In the genomic region with DNA sequence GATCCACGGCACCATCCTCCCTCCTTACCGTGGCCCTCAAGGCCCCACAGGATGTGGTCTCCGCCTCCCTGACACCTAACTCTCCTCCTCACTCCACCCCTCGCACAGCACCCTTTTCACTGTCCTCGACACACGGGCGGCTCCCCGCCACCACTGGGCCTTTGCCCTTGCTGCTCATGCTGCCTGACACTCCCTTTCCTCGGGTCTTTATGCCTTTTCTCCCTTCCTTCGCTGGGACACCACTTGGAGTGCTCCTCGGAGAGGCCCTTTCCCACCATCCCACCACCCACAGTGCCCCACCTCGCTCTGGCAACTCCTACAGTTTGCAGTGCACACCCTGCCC, we compare ENCODE assay signal across 21 cellular contexts. TPM values are rescaled to one million over a fixed set of nuclear protein-coding genes. Genes with fewer than 3 reads are reported as not detected.
DNase-seq lines count a peak whose midpoint lies in the region; ATAC-seq and TF ChIP-seq lines count a peak whose summit lies in the region.
"Had no signal": no experiment of that assay in that cellular context is flagged by ENCODE, and none has a peak within 500 bp of the region (broad histone marks: within the 10 kb centered on the region; RNA-seq: fewer than 3 reads in every experiment).

No MANE protein-coding gene starts in this region.

- peaks cover 20 to 37% (median 23%) of the 10 kb centered on the region in 3 donors for H3K4me1 Mint-ChIP-seq in CD8-positive, alpha-beta memory T cell
- H3K4me1 Mint-ChIP-seq in activated CD4-positive, alpha-beta memory T cell treated with anti-CD3 and anti-CD28 coated beads for 36 hours (ENCODE audit: low read depth): peaks cover 18% of the 10 kb centered on the region
- H3K4me1 Mint-ChIP-seq in endothelial cell (ENCODE audit: unreplicated experiment): peaks cover 3% of the 10 kb centered on the region

- H3K4me1 ChIP-seq in CD8-positive, alpha-beta memory T cell (ENCODE audit: insufficient read depth, low read length): peaks cover 25% of the 10 kb centered on the region
- H3K4me1 ChIP-seq in osteoblast (ENCODE audit: insufficient read depth, low read length): no peaks in the 10 kb centered on the region
- H3K4me1 ChIP-seq: A549, SJCRH30 had no signal

- H3K4me3 Mint-ChIP-seq in CD8-positive, alpha-beta memory T cell: peak overlapping the region in 1 of 7 donors; percentile 87
- no peak overlapping the region for H3K4me3 Mint-ChIP-seq in activated CD4-positive, alpha-beta memory T cell treated with anti-CD3 and anti-CD28 coated beads for 36 hours
- H3K4me3 Mint-ChIP-seq in endothelial cell (ENCODE audit: unreplicated experiment): peak overlapping the region; percentile 18
- H3K4me3 Mint-ChIP-seq: CD8-positive, alpha-beta T cell had no signal

- POLR2A ChIA-PET in CD8-positive, alpha-beta memory T cell (lab: Charles Lee): no interaction called here
- POLR2A ChIA-PET in activated CD4-positive, alpha-beta memory T cell treated with anti-CD3 and anti-CD28 coated beads for 36 hours (lab: Charles Lee): no interaction called here

- no peaks in the 10 kb centered on the region for H3K9me3 Mint-ChIP-seq in CD8-positive, alpha-beta memory T cell
- no peaks in the 10 kb centered on the region for H3K9me3 Mint-ChIP-seq in activated CD4-positive, alpha-beta memory T cell treated with anti-CD3 and anti-CD28 coated beads for 36 hours
- no peaks in the 10 kb centered on the region for H3K9me3 Mint-ChIP-seq in endothelial cell (ENCODE audit: unreplicated experiment)
- H3K9me3 Mint-ChIP-seq: CD8-positive, alpha-beta T cell had no signal

- H3K27me3 ChIP-seq in CD8-positive, alpha-beta memory T cell (ENCODE audit: insufficient read depth, low read length, poor library complexity, severe bottlenecking): no peaks in the 10 kb centered on the region
- peaks cover 3% of the 10 kb centered on the region for H3K27me3 ChIP-seq in osteoblast (ENCODE audit: insufficient read depth, low read length)
- H3K27me3 ChIP-seq: BLaER1 treated with 17β-estradiol and CSF1 and Interleukin-3, amounts not matched to agents 10 nM and 100 nM; SJCRH30 had no signal

- H3K4me2 ChIP-seq in osteoblast (ENCODE audit: insufficient read depth, low read length): no peak overlapping the region
- H3K4me2 ChIP-seq: A549; BLaER1 treated with 17β-estradiol and CSF1 and Interleukin-3, amounts not matched to agents 10 nM and 100 nM had no signal

- no peaks in the 10 kb centered on the region for H3K79me2 ChIP-seq in osteoblast (ENCODE audit: insufficient read depth, low read length)

- H3K4me3 ChIP-seq in CD8-positive, alpha-beta memory T cell (ENCODE audit: low read length): no peak overlapping the region
- H3K4me3 ChIP-seq in osteoblast (ENCODE audit: insufficient read depth, low read length): no peak overlapping the region
- H3K4me3 ChIP-seq: A549; BLaER1 treated with 17β-estradiol and CSF1 and Interleukin-3, amounts not matched to agents 10 nM and 100 nM; SJCRH30 had no signal

- ATAC-seq in HG03139 (IDR thresholded peaks at IDR 0.05; ENCODE audit: unreplicated experiment): no peak
- ATAC-seq: CD8-positive, alpha-beta T cell had no signal

- no peaks in the 10 kb centered on the region for H3K9me3 ChIP-seq in CD8-positive, alpha-beta memory T cell (ENCODE audit: low read length)
- no peaks in the 10 kb centered on the region for H3K9me3 ChIP-seq in osteoblast (ENCODE audit: low read depth, low read length)
- H3K9me3 ChIP-seq: A549; BLaER1 treated with 17β-estradiol and CSF1 and Interleukin-3, amounts not matched to agents 10 nM and 100 nM; SJCRH30 had no signal

- intact Hi-C loops in activated CD4-positive, alpha-beta memory T cell treated with anti-CD3 and anti-CD28 coated beads for 36 hours (cut with micrococcal nuclease): loop anchor here (5.0 kb wide), 1 partner anchor 62 kb away; a partner anchor contains a TSS

- H3K27ac ChIP-seq in CD8-positive, alpha-beta memory T cell (ENCODE audit: low read depth, low read length): no peak overlapping the region
- H3K27ac ChIP-seq in osteoblast (ENCODE audit: low read depth, low read length): no peak overlapping the region
- H3K27ac ChIP-seq: A549; BLaER1 treated with 17β-estradiol and CSF1 and Interleukin-3, amounts not matched to agents 10 nM and 100 nM; SJCRH30 had no signal

- H4K20me1 ChIP-seq in osteoblast (ENCODE audit: insufficient read depth, low read length): no peaks in the 10 kb centered on the region
- H4K20me1 ChIP-seq: BLaER1 treated with 17β-estradiol and CSF1 and Interleukin-3, amounts not matched to agents 10 nM and 100 nM had no signal

- H2AFZ ChIP-seq in osteoblast (ENCODE audit: low read length): no peak overlapping the region

- no peaks in the 10 kb centered on the region for H3K36me3 ChIP-seq in CD8-positive, alpha-beta memory T cell (ENCODE audit: insufficient read depth, low read length)
- no peaks in the 10 kb centered on the region for H3K36me3 ChIP-seq in osteoblast (ENCODE audit: insufficient read depth, low read length)
- H3K36me3 ChIP-seq: BLaER1 treated with 17β-estradiol and CSF1 and Interleukin-3, amounts not matched to agents 10 nM and 100 nM; SJCRH30 had no signal

- H3K36me3 Mint-ChIP-seq in CD8-positive, alpha-beta memory T cell: no peaks in the 10 kb centered on the region
- H3K36me3 Mint-ChIP-seq in activated CD4-positive, alpha-beta memory T cell treated with anti-CD3 and anti-CD28 coated beads for 36 hours: no peaks in the 10 kb centered on the region
- peaks cover 7% of the 10 kb centered on the region for H3K36me3 Mint-ChIP-seq in endothelial cell (ENCODE audit: low read depth, unreplicated experiment)
- H3K36me3 Mint-ChIP-seq: CD8-positive, alpha-beta T cell had no signal

- H3K27me3 Mint-ChIP-seq in CD8-positive, alpha-beta memory T cell: peaks cover 0 to 3% of the 10 kb centered on the region in 2 donors
- H3K27me3 Mint-ChIP-seq in activated CD4-positive, alpha-beta memory T cell treated with anti-CD3 and anti-CD28 coated beads for 36 hours: no peaks in the 10 kb centered on the region
- peaks cover 4% of the 10 kb centered on the region for H3K27me3 Mint-ChIP-seq in endothelial cell (ENCODE audit: unreplicated experiment)

- no peak for DNase-seq in CD8-positive, alpha-beta memory T cell
- peak; percentile 18 for DNase-seq in activated CD4-positive, alpha-beta memory T cell treated with anti-CD3 and anti-CD28 coated beads for 36 hours
- DNase-seq in endothelial cell (ENCODE audit: low spot score): no peak
- peak; percentile 68 for DNase-seq in osteoblast (ENCODE audit: insufficient read length, low spot score, missing footprints)
- DNase-seq in GOT3 (lab: John Stamatoyannopoulos, UW): no peak
- DNase-seq in stimulated activated CD4-positive, alpha-beta T cell treated with anti-CD3 and anti-CD28 coated beads, Interleukin-4, amount 100 ng/mL, for 1 hour: no peak
- DNase-seq: AML-193; CD8-positive, alpha-beta T cell; NCI-H1436; NCI-H187 treated with DMSO at 0.1 percent for 48 hours; NCI-H2107; NCI-H524 treated with DMSO at 0.1 percent for 48 hours; NCI-H774 had no signal

- CTCF ChIA-PET in CD8-positive, alpha-beta memory T cell (lab: Charles Lee): interaction anchor here (1.3 kb wide), 2 partner anchors 18 to 42 kb away, joined by 3 read pairs; no protein-coding TSS in a partner anchor
- CTCF ChIA-PET in activated CD4-positive, alpha-beta memory T cell treated with anti-CD3 and anti-CD28 coated beads for 36 hours (lab: Charles Lee): no interaction called here

- H3K27ac Mint-ChIP-seq in CD8-positive, alpha-beta memory T cell: peak overlapping the region in 6 of 8 donors; percentile 25 to 64 (median 52)
- H3K27ac Mint-ChIP-seq in activated CD4-positive, alpha-beta memory T cell treated with anti-CD3 and anti-CD28 coated beads for 36 hours: no peak overlapping the region
- no peak overlapping the region for H3K27ac Mint-ChIP-seq in endothelial cell (ENCODE audit: unreplicated experiment)
- H3K27ac Mint-ChIP-seq: CD8-positive, alpha-beta T cell had no signal

- TF ChIP-seq CTCF in endothelial cell (IDR thresholded peaks at IDR 0.05; ENCODE audit: unreplicated experiment): no peak
- no peak for TF ChIP-seq CTCF in osteoblast (IDR thresholded peaks at IDR 0.05; ENCODE audit: extremely low read depth, low read depth, low read length)

RNA-seq across cellular contexts. Expression of a gene that starts 7.9 kb away (rescaled TPM):
- total RNA-seq in CD8-positive, alpha-beta memory T cell: under 1 TPM in 1 of 2 experiments, not detected in 1; 0.18 TPM
- 0.08 TPM for polyA plus RNA-seq in CD8-positive, alpha-beta memory T cell
- not detected for total RNA-seq in activated CD4-positive, alpha-beta memory T cell treated with anti-CD3 and anti-CD28 coated beads for 36 hours
- 1.4 TPM for total RNA-seq in endothelial cell (ENCODE audit: unreplicated experiment)
- 0.72 and 1.5 TPM in 2 replicates for total RNA-seq in osteoblast
- total RNA-seq: Calu3, HepG2, HT1080, PC-3 had no signal
- polyA plus RNA-seq: A549, HepG2 had no signal

RNA-seq across cellular contexts. Expression of a gene that starts 27.2 kb away (rescaled TPM):
- 1 to 10 TPM; 2.4 to 2.6 TPM for total RNA-seq in CD8-positive, alpha-beta memory T cell
- polyA plus RNA-seq in CD8-positive, alpha-beta memory T cell: 1.0 TPM
- 1 to 10 TPM; 1.1 to 1.6 TPM for total RNA-seq in activated CD4-positive, alpha-beta memory T cell treated with anti-CD3 and anti-CD28 coated beads for 36 hours
- total RNA-seq in endothelial cell (ENCODE audit: unreplicated experiment) (4.7 TPM), osteoblast (8.5 and 10.5 TPM in 2 replicates)
- total RNA-seq: HepG2, SJCRH30 had no signal
- polyA plus RNA-seq: HepG2 had no signal

Comparison
In these comparisons a context has a peak if more than half of its experiments do, and no peak if none do; other contexts are left out.
1. DNase-seq: peak in activated CD4-positive, alpha-beta memory T cell treated with anti-CD3 and anti-CD28 coated beads for 36 hours (single experiment) and osteoblast (single experiment); none in CD8-positive, alpha-beta memory T cell (0 of 5), endothelial cell (single experiment), GOT3 (single experiment) and stimulated activated CD4-positive, alpha-beta T cell treated with anti-CD3 and anti-CD28 coated beads, Interleukin-4, amount 100 ng/mL, for 1 hour (single experiment).
2. H3K27ac Mint-ChIP-seq: peak in CD8-positive, alpha-beta memory T cell (6 of 8); none in activated CD4-positive, alpha-beta memory T cell treated with anti-CD3 and anti-CD28 coated beads for 36 hours (single experiment) and endothelial cell (single experiment).